In the genomic region with DNA sequence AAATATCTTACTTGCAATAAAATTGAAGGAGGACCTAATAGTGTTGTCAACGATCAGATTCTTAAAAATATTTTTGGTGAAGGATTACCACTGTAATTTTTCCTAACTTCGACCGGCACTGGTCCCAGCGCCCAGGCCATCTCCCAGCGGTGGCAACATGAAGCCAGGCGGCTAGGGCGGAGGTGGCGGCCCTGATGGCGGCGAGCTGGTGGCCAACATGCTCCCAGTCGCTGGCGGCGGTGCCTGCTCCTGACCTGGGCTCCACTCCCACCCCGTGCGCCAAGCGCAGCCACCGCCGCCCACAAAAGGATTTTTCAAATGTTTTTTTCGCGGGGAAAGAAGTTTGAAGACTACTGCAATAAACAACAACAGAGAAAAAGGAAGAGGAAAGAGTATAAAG, we compare ENCODE assay signal across 8 cellular contexts. TPM values are rescaled to one million over a fixed set of nuclear protein-coding genes. Genes with fewer than 3 reads are reported as not detected.
"Had no signal": no experiment of that assay in that cellular context is flagged by ENCODE, and none has a peak within 500 bp of the region (broad histone marks: within the 10 kb centered on the region; RNA-seq: fewer than 3 reads in every experiment).

No MANE protein-coding gene starts in this region.

- H3K4me3 Mint-ChIP-seq: IgD-negative memory B cell had no signal

- H3K27ac ChIP-seq: HL-60 had no signal

- DNase-seq: IMR-90, KBM-7, KG1 had no signal

- ATAC-seq: HepG2, K562 had no signal

- H3K4me3 ChIP-seq: K562 had no signal

- H3K4me1 Mint-ChIP-seq: IgD-negative memory B cell had no signal

- H3K27me3 Mint-ChIP-seq: IgD-negative memory B cell had no signal

- H3K27ac Mint-ChIP-seq: IgD-negative memory B cell had no signal

- H3K36me3 Mint-ChIP-seq: IgD-negative memory B cell had no signal

RNA-seq across cellular contexts. Expression of a gene that starts 56.5 kb away (rescaled TPM):
- total RNA-seq: HepG2, HT-29 had no signal
- polyA plus RNA-seq: HepG2 had no signal
